In genomic region chr12:11446372-11446771, GRCh38 we compare ENCODE assay signal across 15 cellular contexts.
"Had no signal": no experiment of that assay in that cellular context is flagged by ENCODE, and none has a peak within 500 bp of the region (broad histone marks: within the 10 kb centered on the region; RNA-seq: fewer than 3 reads in every experiment).

No MANE protein-coding gene starts in this region.

- H3K4me1 ChIP-seq: adrenal gland, esophagus muscularis mucosa, left lung had no signal

- H3K27me3 ChIP-seq: adrenal gland, esophagus muscularis mucosa, left lung had no signal

- ATAC-seq: activated CD8-positive, alpha-beta T cell treated with anti-CD3 and anti-CD28 coated beads, Interleukin-2, amount 10 ng/mL, durations not matched to agents 7 days and 5 days; left lung; mucosa of descending colon; natural killer cell; stimulated activated effector memory CD8-positive, alpha-beta T cell treated with anti-CD3 and anti-CD28 coated beads, Interleukin-12 subunit alpha, Interleukin-12 subunit beta, amount 100 ng/mL, for 72 hours had no signal

- H3K27ac ChIP-seq: adrenal gland, coronary artery, esophagus muscularis mucosa, left lung had no signal

- H3K36me3 ChIP-seq: adrenal gland, esophagus muscularis mucosa, left lung had no signal

- DNase-seq: activated CD4-positive, alpha-beta T cell treated with anti-CD3 and anti-CD28 coated beads for 48 hours; activated CD8-positive, alpha-beta memory T cell treated with anti-CD3 and anti-CD28 coated beads, Interleukin-2, amount 50 U/mL, for 4 hours; activated CD8-positive, alpha-beta T cell treated with anti-CD3 and anti-CD28 coated beads, Interleukin-2, amount 10 ng/mL, durations not matched to agents 7 days and 5 days; activated effector memory CD4-positive, alpha-beta T cell treated with anti-CD3 and anti-CD28 coated beads, Interleukin-2, amount 50 U/mL, for 16 hours; activated T-cell treated with anti-CD3 and anti-CD28 coated beads, Interleukin-2, amount 50 U/mL, for 48 hours; adrenal gland; caudate nucleus; hippocampal formation; kidney; left lung; mucosa of descending colon; natural killer cell had no signal

- H3K4me3 ChIP-seq: adrenal gland, coronary artery, esophagus muscularis mucosa, left lung, mucosa of descending colon had no signal
